ENCODE assay signal across 8 cellular contexts in genomic region chrX:148380614-148381561, GRCh38.
DNase-seq lines count a peak whose midpoint lies in the region; ATAC-seq and TF ChIP-seq lines count a peak whose summit lies in the region.

No MANE protein-coding gene starts in this region.

- TF ChIP-seq CTCF in GM13976 (IDR thresholded peaks at IDR 0.05; ENCODE audit: borderline replicate concordance, control extremely low read depth, extremely low read depth, insufficient read depth, missing control alignments) (no peak), spleen (IDR thresholded peaks at IDR 0.05 in 8 of 11, conservative IDR thresholded peaks at IDR 0.05 in 3 of 11) (no peak), gastrocnemius medialis (IDR thresholded peaks at IDR 0.05 in 4 of 5, conservative IDR thresholded peaks at IDR 0.05 in 1 of 5) (no peak)

- H3K4me3 ChIP-seq in spleen = peak overlapping the region in 7 of 8 donors; percentile 1 to 60 (median 17)
- no peak overlapping the region for H3K4me3 ChIP-seq in gastrocnemius medialis

- DNase-seq in GM13976 (ENCODE audit: low spot score) (peak; percentile 26), NAMALWA (ENCODE audit: low spot score) (peak; percentile 66), spleen (no peak), HT-29 (ENCODE audit: low spot score) (no peak), gastrocnemius medialis (no peak)
- DNase-seq in activated effector memory CD4-positive, alpha-beta T cell treated with Interleukin-2 at 50 U/mL for 16 hours = peak; percentile 1
- no peak for DNase-seq in effector CD4-positive, alpha-beta T cell

- peaks cover 0 to 12% (median 0%) of the 10 kb centered on the region in 8 donors for H3K9me3 ChIP-seq in spleen
- no peaks in the 10 kb centered on the region for H3K9me3 ChIP-seq in gastrocnemius medialis

- H3K27ac ChIP-seq in spleen (peak overlapping the region; percentile 30 to 87 (median 76)), gastrocnemius medialis (no peak overlapping the region)

- peak; percentile 92 for ATAC-seq in HG02588 (IDR thresholded peaks at IDR 0.05; ENCODE audit: unreplicated experiment)
- ATAC-seq in gastrocnemius medialis = no peak

- TF ChIP-seq POLR2A in spleen (IDR thresholded peaks at IDR 0.05) (no peak), gastrocnemius medialis (IDR thresholded peaks at IDR 0.05) (no peak)

- intact Hi-C loops in spleen (cut with DNase I; ENCODE audit: low total_unique reads) (no loop called here), gastrocnemius medialis (cut with DNase I; ENCODE audit: low total_unique reads) (no loop called here)

- in situ Hi-C loops in GM13976 (cut with MboI; ENCODE audit: low sequenced_read_pairs, unreplicated experiment) (no loop called here), gastrocnemius medialis (cut with MboI; ENCODE audit: low sequenced_read_pairs in 4 of 4) (no loop called here)

- WGBS in spleen, 5 donors = 11 to 30% (median 14%) methylated on average over 9 of the region's 9 CpGs

- H3K4me1 ChIP-seq in spleen (peaks cover 0 to 21% (median 9%) of the 10 kb centered on the region in 6 donors), gastrocnemius medialis (no peaks in the 10 kb centered on the region)

- H3K27me3 ChIP-seq in spleen (replicated peaks in 1 of 7) (no peaks in the 10 kb centered on the region), gastrocnemius medialis (no peaks in the 10 kb centered on the region)

- no peaks in the 10 kb centered on the region for H3K36me3 ChIP-seq in spleen
- H3K36me3 ChIP-seq in gastrocnemius medialis = no peaks in the 10 kb centered on the region

Comparison
In these comparisons a context has a peak if more than half of its experiments do, and no peak if none do; other contexts are left out.
1. DNase-seq: peak in GM13976 (single experiment), NAMALWA (single experiment) and activated effector memory CD4-positive, alpha-beta T cell treated with Interleukin-2 at 50 U/mL for 16 hours (single experiment); none in spleen (single experiment), HT-29 (single experiment), gastrocnemius medialis (0 of 2) and effector CD4-positive, alpha-beta T cell (single experiment).
2. H3K27ac ChIP-seq: peak in spleen (8 of 8); none in gastrocnemius medialis (0 of 4).
3. H3K4me3 ChIP-seq: peak in spleen (7 of 8); none in gastrocnemius medialis (0 of 4).